13 cellular contexts compared by ENCODE assay signal in the genomic region with DNA sequence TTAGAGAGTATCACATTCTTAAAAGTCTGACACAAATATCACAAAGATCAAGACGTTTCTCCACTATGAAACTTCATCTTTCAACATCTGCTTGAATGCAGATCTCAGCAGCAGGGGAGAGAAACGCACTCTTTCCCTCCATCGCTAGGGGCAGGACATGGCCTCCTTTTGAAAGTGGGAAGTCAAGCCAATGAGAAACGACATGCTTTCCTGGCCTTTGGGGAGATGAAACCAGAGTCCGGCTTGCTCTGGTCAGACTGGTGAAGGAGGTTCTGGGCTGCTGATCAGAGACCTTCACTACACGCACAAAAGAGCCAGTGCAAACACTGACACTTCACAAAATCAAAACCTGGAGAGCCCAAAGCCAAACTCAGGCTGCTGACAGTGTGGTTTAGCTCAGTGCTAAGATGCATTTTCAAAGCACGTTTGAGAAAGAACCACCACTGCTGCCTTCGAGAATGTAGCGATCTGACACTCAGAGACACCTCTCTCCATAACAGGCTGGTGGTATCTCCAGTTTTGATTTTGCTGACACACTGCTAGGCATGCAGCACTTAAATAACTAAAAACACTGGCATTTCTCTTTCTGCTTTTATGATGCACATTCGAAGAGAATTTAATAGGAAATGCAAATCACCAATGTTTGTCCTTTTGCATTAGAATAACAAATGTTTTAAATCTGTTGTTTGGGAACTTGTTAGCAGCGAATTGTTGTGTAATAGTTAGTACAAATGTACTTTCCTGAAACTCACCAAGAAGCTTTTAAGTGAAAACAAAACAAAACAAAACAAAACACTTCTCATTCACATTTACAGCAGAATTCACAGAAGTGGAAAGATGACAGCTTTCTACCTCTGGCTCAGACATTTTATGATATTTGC.
DNase-seq lines count a peak whose midpoint lies in the region; ATAC-seq and TF ChIP-seq lines count a peak whose summit lies in the region.
"Had no signal": no experiment of that assay in that cellular context is flagged by ENCODE, and none has a peak within 500 bp of the region (broad histone marks: within the 10 kb centered on the region; RNA-seq: fewer than 3 reads in every experiment).

No MANE protein-coding gene starts in this region.

- H3K27ac ChIP-seq in ascending aorta (no peak overlapping the region), right cardiac atrium (ENCODE audit: low read length) (no peak overlapping the region)

- H3K27me3 ChIP-seq in ascending aorta (no peaks in the 10 kb centered on the region), right cardiac atrium (ENCODE audit: control insufficient read depth, insufficient read depth) (no peaks in the 10 kb centered on the region)

- peak; percentile 73 for ATAC-seq in GM19025 (IDR thresholded peaks at IDR 0.05; ENCODE audit: low read depth, unreplicated experiment)
- peak; percentile 81 to 87 for ATAC-seq in right cardiac atrium
- peak; percentile 93 for ATAC-seq in sciatic nerve
- ATAC-seq in GM21447 (IDR thresholded peaks at IDR 0.05; ENCODE audit: unreplicated experiment) = no peak
- ATAC-seq in HG03045 (IDR thresholded peaks at IDR 0.05; ENCODE audit: unreplicated experiment) = no peak
- ATAC-seq: PC-3 had no signal

- H3K36me3 ChIP-seq in ascending aorta = no peaks in the 10 kb centered on the region

- peak in 2 of 3 experiments; percentile 16 to 31 for TF ChIP-seq CTCF in ascending aorta (IDR thresholded peaks at IDR 0.05)

- WGBS in right cardiac atrium = 46% methylated on average over 11 of the region's 11 CpGs

- H3K4me3 ChIP-seq in ascending aorta (no peak overlapping the region), right cardiac atrium (ENCODE audit: low read length) (no peak overlapping the region)

- DNase-seq in ascending aorta (ENCODE audit: low spot score in 2 of 2) (no peak), right cardiac atrium (peak in 1 of 3 donors; percentile 45), sciatic nerve (ENCODE audit: low spot score) (no peak)
- no peak for DNase-seq in activated CD8-positive, alpha-beta memory T cell treated with anti-CD3 and anti-CD28 coated beads, Interleukin-2, amount 50 U/mL, for 4 hours
- no peak for DNase-seq in activated naive CD4-positive, alpha-beta T cell treated with Interleukin-2 at 50 U/mL for 16 hours
- DNase-seq: activated CD4-positive, alpha-beta T cell treated with anti-CD3 and anti-CD28 coated beads, Interleukin-2, amount 50 U/mL, for 1 hour; amygdala; DND-41; NCI-H1048; PC-3 had no signal

- H3K4me1 ChIP-seq in ascending aorta = no peaks in the 10 kb centered on the region
- peaks cover 4% of the 10 kb centered on the region for H3K4me1 ChIP-seq in right cardiac atrium (ENCODE audit: control insufficient read depth, insufficient read depth, low read length)

- H3K9me3 ChIP-seq in ascending aorta = no peaks in the 10 kb centered on the region
- H3K9me3 ChIP-seq in right cardiac atrium (ENCODE audit: control insufficient read depth, low read length) = no peaks in the 10 kb centered on the region

- intact Hi-C loops in ascending aorta (cut with DNase I) (no loop called here), right cardiac atrium (cut with DNase I) (no loop called here), sciatic nerve (cut with DNase I) (no loop called here)

Comparison
In these comparisons a context has a peak if more than half of its experiments do, and no peak if none do; other contexts are left out.
1. ATAC-seq: peak in GM19025 (single experiment), right cardiac atrium (2 of 2) and sciatic nerve (single experiment); none in GM21447 (single experiment) and HG03045 (single experiment).